ENCODE assay signal across 14 cellular contexts in genomic region chr13:51942189-51942588, GRCh38.
DNase-seq lines count a peak whose midpoint lies in the region; ATAC-seq and TF ChIP-seq lines count a peak whose summit lies in the region.
"Had no signal": no experiment of that assay in that cellular context is flagged by ENCODE, and none has a peak within 500 bp of the region (broad histone marks: within the 10 kb centered on the region; RNA-seq: fewer than 3 reads in every experiment).

No MANE protein-coding gene starts in this region.

- DNase-seq in activated CD4-positive, alpha-beta T cell treated with anti-CD3 and anti-CD28 coated beads for 36 hours, result peak; percentile 35
- DNase-seq in activated CD4-positive, alpha-beta T cell treated with anti-CD3 and anti-CD28 coated beads for 1 hour, result no peak
- peak; percentile 28 for DNase-seq in Jurkat, Clone E6-1 (ENCODE audit: low read depth, low spot score)
- DNase-seq in activated CD4-positive, alpha-beta T cell treated with anti-CD3 and anti-CD28 coated beads for 4 hours, result peak; percentile 7 to 12
- DNase-seq in left lung (no peak), osteocyte (ENCODE audit: extremely low spot score, unreplicated experiment) (no peak)
- DNase-seq: brain microvascular endothelial cell, esophagus squamous epithelium, NCI-H226 had no signal

- no peak overlapping the region for H3K27ac Mint-ChIP-seq in activated CD4-positive, alpha-beta T cell treated with anti-CD3 and anti-CD28 coated beads for 36 hours
- no peak overlapping the region for H3K27ac Mint-ChIP-seq in osteocyte (ENCODE audit: unreplicated experiment)
- H3K27ac Mint-ChIP-seq: IgD-negative memory B cell; neural progenitor cell; stimulated activated naive CD8-positive, alpha-beta T cell treated with anti-CD3 and anti-CD28 coated beads, Interleukin-15, Interleukin-2, amounts not matched to agents 100 ng/mL and 50 ng/mL, for 24 hours had no signal

- CTCF ChIA-PET in activated CD4-positive, alpha-beta T cell treated with anti-CD3 and anti-CD28 coated beads for 36 hours (lab: Charles Lee), result interaction anchor here (0.7 kb wide), 1 partner anchor 164 kb away, joined by 4 read pairs; no protein-coding TSS in a partner anchor

- H3K4me1 Mint-ChIP-seq in activated CD4-positive, alpha-beta T cell treated with anti-CD3 and anti-CD28 coated beads for 36 hours, result peaks cover 38% of the 10 kb centered on the region
- no peaks in the 10 kb centered on the region for H3K4me1 Mint-ChIP-seq in osteocyte (ENCODE audit: unreplicated experiment)
- H3K4me1 Mint-ChIP-seq: neural progenitor cell had no signal

- no peaks in the 10 kb centered on the region for H3K36me3 Mint-ChIP-seq in activated CD4-positive, alpha-beta T cell treated with anti-CD3 and anti-CD28 coated beads for 36 hours (ENCODE audit: low read depth)
- peaks cover 7% of the 10 kb centered on the region for H3K36me3 Mint-ChIP-seq in osteocyte (ENCODE audit: unreplicated experiment)
- H3K36me3 Mint-ChIP-seq: IgD-negative memory B cell had no signal

- no peaks in the 10 kb centered on the region for H3K36me3 ChIP-seq in left lung
- H3K36me3 ChIP-seq: brain microvascular endothelial cell, neural progenitor cell had no signal

- no peak overlapping the region for H3K4me3 ChIP-seq in Jurkat, Clone E6-1 (ENCODE audit: low read length)
- no peak overlapping the region for H3K4me3 ChIP-seq in left lung
- H3K4me3 ChIP-seq: neural progenitor cell had no signal

- peak; percentile 58 for ATAC-seq in activated CD4-positive, alpha-beta T cell treated with anti-CD3 and anti-CD28 coated beads for 36 hours
- ATAC-seq in left lung (peak; percentile 53), GM21515 (IDR thresholded peaks at IDR 0.05; ENCODE audit: unreplicated experiment) (no peak), GM19035 (IDR thresholded peaks at IDR 0.05; ENCODE audit: unreplicated experiment) (no peak)

- no peaks in the 10 kb centered on the region for H3K9me3 ChIP-seq in left lung
- H3K9me3 ChIP-seq: esophagus squamous epithelium had no signal

- intact Hi-C loops in activated CD4-positive, alpha-beta T cell treated with anti-CD3 and anti-CD28 coated beads for 36 hours (cut with DNase I, micrococcal nuclease), result no loop called here
- intact Hi-C loops in left lung (cut with DNase I), result no loop called here

- no peaks in the 10 kb centered on the region for H3K27me3 ChIP-seq in left lung
- H3K27me3 ChIP-seq: brain microvascular endothelial cell, esophagus squamous epithelium, neural progenitor cell had no signal

- no peaks in the 10 kb centered on the region for H3K9me3 Mint-ChIP-seq in activated CD4-positive, alpha-beta T cell treated with anti-CD3 and anti-CD28 coated beads for 36 hours (ENCODE audit: low read depth)
- no peaks in the 10 kb centered on the region for H3K9me3 Mint-ChIP-seq in osteocyte (ENCODE audit: unreplicated experiment)
- H3K9me3 Mint-ChIP-seq: IgD-negative memory B cell; neural progenitor cell; stimulated activated naive CD8-positive, alpha-beta T cell treated with anti-CD3 and anti-CD28 coated beads, Interleukin-15, Interleukin-2, amounts not matched to agents 100 ng/mL and 50 ng/mL, for 24 hours had no signal

- H3K27me3 Mint-ChIP-seq in activated CD4-positive, alpha-beta T cell treated with anti-CD3 and anti-CD28 coated beads for 36 hours, result no peaks in the 10 kb centered on the region
- H3K27me3 Mint-ChIP-seq in osteocyte (ENCODE audit: unreplicated experiment), result no peaks in the 10 kb centered on the region

- H3K4me1 ChIP-seq in left lung, result no peaks in the 10 kb centered on the region
- H3K4me1 ChIP-seq: neural progenitor cell had no signal

- no peak for TF ChIP-seq CTCF in left lung (IDR thresholded peaks at IDR 0.05)
- TF ChIP-seq CTCF in osteocyte (IDR thresholded peaks at IDR 0.05), result no peak

- H3K4me3 Mint-ChIP-seq in activated CD4-positive, alpha-beta T cell treated with anti-CD3 and anti-CD28 coated beads for 36 hours, result peak overlapping the region; percentile 8
- no peak overlapping the region for H3K4me3 Mint-ChIP-seq in osteocyte (ENCODE audit: unreplicated experiment)
- H3K4me3 Mint-ChIP-seq: neural progenitor cell; stimulated activated naive CD8-positive, alpha-beta T cell treated with anti-CD3 and anti-CD28 coated beads, Interleukin-15, Interleukin-2, amounts not matched to agents 100 ng/mL and 50 ng/mL, for 24 hours had no signal

- POLR2A ChIA-PET in activated CD4-positive, alpha-beta T cell treated with anti-CD3 and anti-CD28 coated beads for 36 hours (lab: Charles Lee), result no interaction called here

- no peak overlapping the region for H3K27ac ChIP-seq in left lung
- H3K27ac ChIP-seq: brain microvascular endothelial cell, neural progenitor cell had no signal

Comparison
In these comparisons a context has a peak if more than half of its experiments do, and no peak if none do; other contexts are left out.
1. DNase-seq: peak in activated CD4-positive, alpha-beta T cell treated with anti-CD3 and anti-CD28 coated beads for 36 hours (single experiment), Jurkat, Clone E6-1 (single experiment) and activated CD4-positive, alpha-beta T cell treated with anti-CD3 and anti-CD28 coated beads for 4 hours (2 of 2); none in activated CD4-positive, alpha-beta T cell treated with anti-CD3 and anti-CD28 coated beads for 1 hour (single experiment), left lung (0 of 2) and osteocyte (single experiment).
2. ATAC-seq: peak in activated CD4-positive, alpha-beta T cell treated with anti-CD3 and anti-CD28 coated beads for 36 hours (single experiment) and left lung (single experiment); none in GM21515 (single experiment) and GM19035 (single experiment).